ENCODE assay signal across 8 cellular contexts in genomic region chr19:47047272-47047930, GRCh38. TPM values are rescaled to one million over a fixed set of nuclear protein-coding genes. Genes with fewer than 3 reads are reported as not detected.
DNase-seq lines count a peak whose midpoint lies in the region; ATAC-seq, FAIRE-seq and TF ChIP-seq lines count a peak whose summit lies in the region.

No MANE protein-coding gene starts in this region.

- no peaks in the 10 kb centered on the region for H3K9me2 ChIP-seq in OCI-LY7 (ENCODE audit: insufficient read depth, low read length)

- DNase-seq in CD1c-positive myeloid dendritic cell (ENCODE audit: extremely low spot score) (peak; percentile 16), OCI-LY7 (ENCODE audit: low spot score) (no peak), endothelial cell (ENCODE audit: low spot score) (no peak), NCI-H2029 (lab: John Stamatoyannopoulos, UW) (no peak), GM12891 (ENCODE audit: insufficient read length, low spot score) (no peak), omental fat pad (ENCODE audit: low spot score) (no peak)

- peaks cover 9% of the 10 kb centered on the region for H3K27me3 Mint-ChIP-seq in endothelial cell (ENCODE audit: unreplicated experiment)

- H3K4me1 ChIP-seq in OCI-LY7 (ENCODE audit: insufficient read depth, low read length, poor library complexity, severe bottlenecking) (peaks cover 12% of the 10 kb centered on the region), neutrophil (ENCODE audit: control insufficient read depth in 1 of 2, insufficient read depth in 1 of 2, low read depth in 1 of 2, low read length in 1 of 2) (peaks cover 10 to 17% of the 10 kb centered on the region in 2 experiments)

- no peak for TF ChIP-seq POLR2A in GM12891 (IDR thresholded peaks at IDR 0.05; ENCODE audit: low read depth, low read length)

- ATAC-seq in HG03196 (IDR thresholded peaks at IDR 0.05; ENCODE audit: unreplicated experiment) (no peak), omental fat pad (ENCODE audit: low FRiP score) (no peak)

- no peaks in the 10 kb centered on the region for H3K9me3 ChIP-seq in OCI-LY7 (ENCODE audit: low read length)
- no peaks in the 10 kb centered on the region for H3K9me3 ChIP-seq in neutrophil

- H3K36me3 Mint-ChIP-seq in endothelial cell (ENCODE audit: low read depth, unreplicated experiment): no peaks in the 10 kb centered on the region

- intact Hi-C loops in OCI-LY7 (cut with micrococcal nuclease; ENCODE audit: unreplicated experiment): no loop called here

- H3K4me3 ChIP-seq in OCI-LY7 (ENCODE audit: low read depth, low read length, poor library complexity, severe bottlenecking): peak overlapping the region; percentile 89
- peak overlapping the region; percentile 76 to 95 for H3K4me3 ChIP-seq in neutrophil (ENCODE audit: low read depth in 1 of 2, low read length in 1 of 2)

- H3K4me3 Mint-ChIP-seq in endothelial cell (ENCODE audit: unreplicated experiment): peak overlapping the region; percentile 99

- peaks cover 6% of the 10 kb centered on the region for H3K4me1 Mint-ChIP-seq in endothelial cell (ENCODE audit: unreplicated experiment)

- H3K4me2 ChIP-seq in OCI-LY7 (ENCODE audit: low read length): peak overlapping the region; percentile 78

- TF ChIP-seq CTCF in OCI-LY7 (conservative IDR thresholded peaks at IDR 0.05; ENCODE audit: low read length): no peak
- TF ChIP-seq CTCF in endothelial cell (IDR thresholded peaks at IDR 0.05; ENCODE audit: unreplicated experiment): no peak
- no peak for TF ChIP-seq CTCF in neutrophil (IDR thresholded peaks at IDR 0.05)
- TF ChIP-seq CTCF in omental fat pad (IDR thresholded peaks at IDR 0.05): no peak

- POLR2A ChIA-PET in OCI-LY7 (lab: Charles Lee): interaction anchor here (0.5 to 0.7 kb wide), 3 partner anchors 186 to 637 kb away, joined by 3 to 5 read pairs (median 4); partner anchors contain the start of gene ARHGAP35

- no peaks in the 10 kb centered on the region for H4K20me1 ChIP-seq in OCI-LY7 (ENCODE audit: insufficient read depth, low read length)

- H3K27ac ChIP-seq in OCI-LY7 (ENCODE audit: low read depth, low read length, poor library complexity, severe bottlenecking) (no peak overlapping the region), neutrophil (peak overlapping the region; percentile 80)

- peak overlapping the region; percentile 13 for H3K27ac Mint-ChIP-seq in endothelial cell (ENCODE audit: unreplicated experiment)

- no peaks in the 10 kb centered on the region for H3K9me3 Mint-ChIP-seq in endothelial cell (ENCODE audit: unreplicated experiment)

- H3K79me2 ChIP-seq in OCI-LY7 (ENCODE audit: insufficient read depth, low read depth, low read length): peaks cover 12% of the 10 kb centered on the region; the same call in 1 of the 2 replicates

- no TSS peak for BruUV-seq in OCI-LY7 (replicated peaks; lab: Mats Ljungman, UMichigan)

- H3K27me3 ChIP-seq in neutrophil: no peaks in the 10 kb centered on the region

- H3K36me3 ChIP-seq in OCI-LY7 (ENCODE audit: insufficient read depth, low read length) (peaks cover 12% of the 10 kb centered on the region), neutrophil (peaks cover 15% of the 10 kb centered on the region)

- no peak overlapping the region for H2AFZ ChIP-seq in OCI-LY7 (ENCODE audit: low read length)

- CTCF ChIA-PET in OCI-LY7 (lab: Charles Lee; ENCODE audit: unreplicated experiment): no interaction called here

- no peak for FAIRE-seq in GM12891 (lab: Jason Lieb, UNC)

TF ChIP-seq in GM12891, 5 proteins besides CTCF, POLR2A, EP300 and RAD21:
- TF ChIP-seq POLR2AphosphoS5 (IDR thresholded peaks at IDR 0.05; ENCODE audit: low read depth, low read length) (no peak), SPI1 (IDR thresholded peaks at IDR 0.05; ENCODE audit: low read depth, low read length) (no peak), POU2F2 (IDR thresholded peaks at IDR 0.05; ENCODE audit: low read depth, low read length) (no peak), PAX5 (IDR thresholded peaks at IDR 0.05; ENCODE audit: insufficient read depth, low read length, severe bottlenecking) (no peak), TAF1 (IDR thresholded peaks at IDR 0.05; ENCODE audit: low read depth, low read length) (no peak)

RNA-seq across cellular contexts. Expression of gene TMEM160, which starts 1.0 kb away (rescaled TPM):
- 82.3 and 105 TPM in 2 replicates for total RNA-seq in OCI-LY7 (2014; rRNA removed; shearing (Covaris generic))
- total RNA-seq in OCI-LY7 (2022) (42.5 and 44.8 TPM in 2 replicates), endothelial cell (ENCODE audit: unreplicated experiment) (46.7 TPM), omental fat pad (10 to 100 TPM; 17.5 to 35.0 (median 22.8) TPM)
- polyA plus RNA-seq in GM12891 (2012; ENCODE audit: low read depth, missing spikeins): 12.8 TPM

RNA-seq across cellular contexts. Expression of gene NPAS1, which starts 27.8 kb away (rescaled TPM):
- total RNA-seq in OCI-LY7 (2014; rRNA removed; shearing (Covaris generic)): 3.4 and 3.5 TPM in 2 replicates
- 8.4 and 14.1 TPM in 2 replicates for total RNA-seq in OCI-LY7 (2022)
- 1.0 TPM for total RNA-seq in endothelial cell (ENCODE audit: unreplicated experiment)
- 0.87 TPM for polyA plus RNA-seq in GM12891 (2012; ENCODE audit: low read depth, missing spikeins)
- total RNA-seq in omental fat pad: 1 to 10 TPM in 2 of 4 donors, not detected in 2; 1.3 to 1.4 TPM
